Comparison of ENCODE assay signal across 8 cellular contexts in genomic region chr6:12289655-12290489, GRCh38. TPM values are rescaled to one million over a fixed set of nuclear protein-coding genes. Genes with fewer than 3 reads are reported as not detected.
DNase-seq lines count a peak whose midpoint lies in the region; ATAC-seq and TF ChIP-seq lines count a peak whose summit lies in the region.

Gene EDN1 (plus strand): TSS chr6:12290361. CDS start chr6:12290630, 269 bp downstream.

- H3K36me3 ChIP-seq in osteoblast (ENCODE audit: insufficient read depth, low read length) (no peaks in the 10 kb centered on the region), upper lobe of left lung (peaks cover 0 to 10% (median 0%) of the 10 kb centered on the region in 4 donors)

- TF ChIP-seq CTCF in osteoblast (IDR thresholded peaks at IDR 0.05; ENCODE audit: extremely low read depth, low read depth, low read length) (peak; percentile 39), upper lobe of left lung (IDR thresholded peaks at IDR 0.05) (peak; percentile 31 to 74 (median 55))

- peak within 1 kb of the TSS; percentile 96 for H2AFZ ChIP-seq in osteoblast (ENCODE audit: low read length)

- no peaks in the 10 kb centered on the region for H4K20me1 ChIP-seq in osteoblast (ENCODE audit: insufficient read depth, low read length)

- H3K27ac ChIP-seq in osteoblast (ENCODE audit: low read depth, low read length): peak within 1 kb of the TSS; percentile 82
- H3K27ac ChIP-seq in upper lobe of left lung: peak within 1 kb of the TSS; percentile 40 to 83 (median 80)

- DNase-seq in D341Med (ENCODE audit: low spot score) (peak; percentile 84), RPMI8226 (peak; percentile 87), head of caudate nucleus (peak; percentile 30 to 92 (median 77)), osteoblast (ENCODE audit: insufficient read length, low spot score, missing footprints) (peak; percentile 93), upper lobe of left lung (peak; percentile 89 to 93)
- peak; percentile 61 for DNase-seq in activated naive CD4-positive, alpha-beta T cell treated with anti-CD3 and anti-CD28 coated beads, Interleukin-2, amount 50 U/mL, for 16 hours

- H3K79me2 ChIP-seq in osteoblast (ENCODE audit: insufficient read depth, low read length): peaks cover 11% of the 10 kb centered on the region

- 1% methylated on average over 26 to 36 of the region's 36 CpGs for WGBS in upper lobe of left lung, 2 donors

- peak within 1 kb of the TSS; percentile 79 for H3K4me3 ChIP-seq in osteoblast (ENCODE audit: insufficient read depth, low read length)
- H3K4me3 ChIP-seq in upper lobe of left lung: peak within 1 kb of the TSS; percentile 25 to 55 (median 48)

- TF ChIP-seq EP300 in upper lobe of left lung (IDR thresholded peaks at IDR 0.05): no peak

- ATAC-seq in GM19452 (IDR thresholded peaks at IDR 0.05; ENCODE audit: unreplicated experiment) (peak; percentile 80), HG03565 (IDR thresholded peaks at IDR 0.05; ENCODE audit: unreplicated experiment) (peak; percentile 55), upper lobe of left lung (ENCODE audit: low FRiP score in 2 of 2) (peak; percentile 88 to 94)

- H3K9me3 ChIP-seq in osteoblast (ENCODE audit: low read depth, low read length) (no peaks in the 10 kb centered on the region), upper lobe of left lung (no peaks in the 10 kb centered on the region)

- intact Hi-C loops in head of caudate nucleus (cut with DNase I): loop anchor here (10.0 kb wide), 1 partner anchor 315 kb away; no protein-coding TSS in a partner anchor

- H3K27me3 ChIP-seq in osteoblast (ENCODE audit: insufficient read depth, low read length): no peaks in the 10 kb centered on the region
- H3K27me3 ChIP-seq in upper lobe of left lung: no peaks in the 10 kb centered on the region

- peaks cover 30% of the 10 kb centered on the region for H3K4me1 ChIP-seq in osteoblast (ENCODE audit: insufficient read depth, low read length)
- H3K4me1 ChIP-seq in upper lobe of left lung: peaks cover 8 to 49% (median 12%) of the 10 kb centered on the region in 4 donors

- peak within 1 kb of the TSS; percentile 91 for H3K4me2 ChIP-seq in osteoblast (ENCODE audit: insufficient read depth, low read length)

- TF ChIP-seq POLR2A in upper lobe of left lung (IDR thresholded peaks at IDR 0.05): peak in 2 of 4 donors; percentile 68

RNA-seq across cellular contexts. Expression of gene EDN1, which starts in this region (rescaled TPM):
- total RNA-seq in osteoblast (0.88 and 1.4 TPM in 2 replicates), upper lobe of left lung (10 to 100 TPM in 3 of 6 donors, 1 to 10 TPM in 3; 6.5 to 40.6 (median 18.6) TPM)

Comparison
In these comparisons a context has a peak if more than half of its experiments do, and no peak if none do; other contexts are left out.
1. Peak in every context shown above with its lines: DNase-seq, ATAC-seq, H3K4me3 ChIP-seq and H3K27ac ChIP-seq.